ENCODE assay signal across 18 cellular contexts in genomic region chr4:85534120-85534519, GRCh38. TPM values are rescaled to one million over a fixed set of nuclear protein-coding genes. Genes with fewer than 3 reads are reported as not detected.
A peak's percentile ranks its signal among the peaks of the same experiment; 100 is the strongest.
DNase-seq lines count a peak whose midpoint lies in the region; ATAC-seq, FAIRE-seq and TF ChIP-seq lines count a peak whose summit lies in the region.
"Had no signal": no experiment of that assay in that cellular context is flagged by ENCODE, and none has a peak within 500 bp of the region (broad histone marks: within the 10 kb centered on the region; RNA-seq: fewer than 3 reads in every experiment).

No MANE protein-coding gene starts in this region.

- no peak overlapping the region for H3K4me3 ChIP-seq in K562
- H3K4me3 ChIP-seq: GM12878, HAP-1 had no signal

- H3K27me3 ChIP-seq in H9 (ENCODE audit: insufficient read depth, low read length): no peaks in the 10 kb centered on the region
- H3K27me3 ChIP-seq in K562 (ENCODE audit: control insufficient read depth in 2 of 2, insufficient read depth in 2 of 2, low read length in 2 of 2): no peaks in the 10 kb centered on the region

- H3K9ac ChIP-seq in H9 (ENCODE audit: extremely low read depth, insufficient read length, low read length) (no peak overlapping the region), K562 (ENCODE audit: insufficient read depth in 1 of 2, low read depth in 2 of 2, low read length in 2 of 2) (no peak overlapping the region)

- H3K9me3 Mint-ChIP-seq in H9 (no peaks in the 10 kb centered on the region), nephron progenitor cell (no peaks in the 10 kb centered on the region), mesothelial cell of epicardium (no peaks in the 10 kb centered on the region)
- H3K9me3 Mint-ChIP-seq: HFFc6 had no signal

- no peaks in the 10 kb centered on the region for H3K36me3 Mint-ChIP-seq in H9 (ENCODE audit: insufficient read depth in 1 of 3, low read depth in 3 of 3)
- no peaks in the 10 kb centered on the region for H3K36me3 Mint-ChIP-seq in nephron progenitor cell (ENCODE audit: low read depth)
- H3K36me3 Mint-ChIP-seq in mesothelial cell of epicardium: no peaks in the 10 kb centered on the region
- H3K36me3 Mint-ChIP-seq: CD4-positive, alpha-beta memory T cell had no signal

- H3K4me1 ChIP-seq in H9 (ENCODE audit: insufficient read depth, low read length): no peaks in the 10 kb centered on the region
- no peaks in the 10 kb centered on the region for H3K4me1 ChIP-seq in K562 (replicated peaks in 1 of 2; ENCODE audit: control insufficient read depth in 2 of 2, insufficient read depth in 2 of 2, low read length in 2 of 2)
- H3K4me1 ChIP-seq: HAP-1 had no signal

- no peak overlapping the region for H4K8ac ChIP-seq in H9 (replicated peaks; ENCODE audit: insufficient read length, low read depth, low read length)

- intact Hi-C loops in K562 (cut with micrococcal nuclease): no loop called here

- TF ChIP-seq RAD21 in K562 (CRISPR knock-in tag; conservative IDR thresholded peaks at IDR 0.05 in 1 of 2, IDR thresholded peaks at IDR 0.05 in 1 of 2): no peak

- in situ Hi-C loops in K562 (cut with MboI): no loop called here
- in situ Hi-C loops in GM13976 (cut with MboI; ENCODE audit: low sequenced_read_pairs, unreplicated experiment): no loop called here

- H3K4me1 Mint-ChIP-seq in H9 (no peaks in the 10 kb centered on the region), nephron progenitor cell (no peaks in the 10 kb centered on the region), mesothelial cell of epicardium (no peaks in the 10 kb centered on the region)
- H3K4me1 Mint-ChIP-seq: CD4-positive, alpha-beta memory T cell had no signal

- no peaks in the 10 kb centered on the region for H3K27me3 Mint-ChIP-seq in H9 (ENCODE audit: low read depth)
- H3K27me3 Mint-ChIP-seq in nephron progenitor cell (ENCODE audit: low read depth, poor library complexity): no peaks in the 10 kb centered on the region
- H3K27me3 Mint-ChIP-seq in mesothelial cell of epicardium (ENCODE audit: low read depth): no peaks in the 10 kb centered on the region
- H3K27me3 Mint-ChIP-seq: CD4-positive, alpha-beta memory T cell had no signal

- H3K18ac ChIP-seq in H9 (ENCODE audit: insufficient read length, low read depth, low read length): no peak overlapping the region

- no peak for TF ChIP-seq EP300 in K562 (IDR thresholded peaks at IDR 0.05; ENCODE audit: low read length)

- no peaks in the 10 kb centered on the region for H3K79me1 ChIP-seq in H9 (ENCODE audit: insufficient read depth, low read depth, low read length, poor library complexity, severe bottlenecking)

- no peak for TF ChIP-seq CTCF in H9 (conservative IDR thresholded peaks at IDR 0.05)
- no peak for TF ChIP-seq CTCF in K562 (IDR thresholded peaks at IDR 0.05 in 2 of 3, conservative IDR thresholded peaks at IDR 0.05 in 1 of 3; ENCODE audit: insufficient read depth in 2 of 3, low read depth in 1 of 3, low read length in 3 of 3)
- no peak for TF ChIP-seq CTCF in nephron progenitor cell (IDR thresholded peaks at IDR 0.05)
- TF ChIP-seq CTCF in mesothelial cell of epicardium (IDR thresholded peaks at IDR 0.05; ENCODE audit: unreplicated experiment): no peak
- no peak for TF ChIP-seq CTCF in GM13976 (IDR thresholded peaks at IDR 0.05; ENCODE audit: borderline replicate concordance, control extremely low read depth, extremely low read depth, insufficient read depth, missing control alignments)

- WGBS in H9 (ENCODE audit: extremely low coverage, insufficient read length, low lambda C conversion rate): no CpG with 5 or more reads among the region's 3 CpGs
- 50% methylated on average over 3 of the region's 3 CpGs for WGBS in K562 (ENCODE audit: insufficient coverage, low coverage, missing lambda C conversion rate)

- POLR2A ChIA-PET in K562 (lab: Yijun Ruan, JAX): no interaction called here

- BruUV-seq in K562 (replicated peaks; lab: Mats Ljungman, UMichigan): no TSS peak

- H3K9me3 ChIP-seq in H9 (ENCODE audit: control insufficient read depth, low read depth, low read length): no peaks in the 10 kb centered on the region
- H3K9me3 ChIP-seq in K562 (replicated peaks; ENCODE audit: control insufficient read depth, insufficient read depth, low read depth, low read length): no peaks in the 10 kb centered on the region
- H3K9me3 ChIP-seq: HAP-1 had no signal

- no peaks in the 10 kb centered on the region for H3K9me1 ChIP-seq in K562 (ENCODE audit: control insufficient read depth, insufficient read depth, low read length)

- H3K4me2 ChIP-seq in H9 (ENCODE audit: insufficient read depth, insufficient read length, low read length) (no peak overlapping the region), K562 (ENCODE audit: insufficient read depth, low read length) (no peak overlapping the region)

- TF ChIP-seq POLR2A in K562 (conservative IDR thresholded peaks at IDR 0.05): no peak

- H2BK20ac ChIP-seq in H9 (ENCODE audit: low read depth, low read length, poor library complexity, severe bottlenecking): no peak overlapping the region

- no peak overlapping the region for H3K27ac ChIP-seq in H9 (ENCODE audit: insufficient read length, low read depth, low read length)
- no peak overlapping the region for H3K27ac ChIP-seq in K562 (ENCODE audit: extremely low read depth, low read depth, low read length)

- H3K27ac Mint-ChIP-seq in H9 (no peak overlapping the region), nephron progenitor cell (peak overlapping the region; percentile 5), mesothelial cell of epicardium (no peak overlapping the region)
- H3K27ac Mint-ChIP-seq: CD4-positive, alpha-beta memory T cell; HFFc6 had no signal

- H2BK15ac ChIP-seq in H9 (ENCODE audit: low read depth, low read length): no peak overlapping the region

- H2AK5ac ChIP-seq in H9 (ENCODE audit: insufficient read length, low read length): no peak overlapping the region

- no peak overlapping the region for H3K14ac ChIP-seq in H9 (ENCODE audit: insufficient read depth, low read length)

- H3K79me2 ChIP-seq in H9 (ENCODE audit: insufficient read depth, low read length) (no peaks in the 10 kb centered on the region), K562 (ENCODE audit: control insufficient read depth, insufficient read depth, low read length) (no peaks in the 10 kb centered on the region)

- no peak overlapping the region for H2BK5ac ChIP-seq in H9 (ENCODE audit: insufficient read length, low read length)

- no peak overlapping the region for H3T11ph ChIP-seq in H9 (ENCODE audit: low read length)

- H3K4me3 Mint-ChIP-seq in H9 (no peak overlapping the region), nephron progenitor cell (no peak overlapping the region), mesothelial cell of epicardium (no peak overlapping the region)
- H3K4me3 Mint-ChIP-seq: CD4-positive, alpha-beta memory T cell; HFFc6 had no signal

- no peaks in the 10 kb centered on the region for H3K36me3 ChIP-seq in K562 (ENCODE audit: control insufficient read depth, insufficient read depth, low read length)
- H3K36me3 ChIP-seq: HAP-1 had no signal

- H2BK120ac ChIP-seq in H9 (ENCODE audit: low read depth, low read length, poor library complexity, severe bottlenecking): no peak overlapping the region

- no peak overlapping the region for H2BK12ac ChIP-seq in H9 (ENCODE audit: insufficient read length, low read depth, low read length)

- H4K20me1 ChIP-seq in H9 (ENCODE audit: control insufficient read depth, insufficient read depth, insufficient read length) (no peaks in the 10 kb centered on the region), K562 (replicated peaks; ENCODE audit: control insufficient read depth, insufficient read depth, low read length) (no peaks in the 10 kb centered on the region)

- H4K91ac ChIP-seq in H9 (ENCODE audit: insufficient read length, low read depth, low read length): no peak overlapping the region

- H3K56ac ChIP-seq in H9 (ENCODE audit: insufficient read length, low read depth, low read length): no peak overlapping the region

- no peak overlapping the region for H3K23ac ChIP-seq in H9 (ENCODE audit: insufficient read length, low read depth, low read length)

- H4K5ac ChIP-seq in H9 (ENCODE audit: insufficient read length, low read depth, low read length): no peak overlapping the region

- FAIRE-seq in K562 (lab: Jason Lieb, UNC): no peak
- FAIRE-seq: GM12878, GM18507 had no signal

- CTCF ChIA-PET in K562 (lab: Yijun Ruan, JAX; ENCODE audit: low intra/inter-chr PET ratio): no interaction called here

- DNase-seq in H9: no peak
- DNase-seq in K562 (ENCODE audit: extremely low read depth in 1 of 4, low spot score in 3 of 4): no peak
- DNase-seq in nephron progenitor cell: no peak
- no peak for DNase-seq in mesothelial cell of epicardium (ENCODE audit: low spot score in 2 of 2, unreplicated experiment in 2 of 2)
- DNase-seq in DMS79 treated with DMSO at 0.1 percent for 48 hours (lab: John Stamatoyannopoulos, UW): no peak
- DNase-seq in GM13976 (ENCODE audit: low spot score): no peak
- no peak for DNase-seq in RPMI8226
- DNase-seq: C1 segment of cervical spinal cord; Calu3; CD4-positive, alpha-beta memory T cell; COR-L47; DMS53; EL; GDM1; HFFc6 had no signal

- H3K4ac ChIP-seq in H9 (ENCODE audit: low read depth, low read length): no peak overlapping the region

- no peak for ATAC-seq in K562
- ATAC-seq: GM12878 had no signal

- H2AFZ ChIP-seq in H9 (ENCODE audit: low read length): peak overlapping the region; percentile 65
- 0 out of 2 replicates have a peak overlapping the region, but pooled peaks have one; percentile 15 for H2AFZ ChIP-seq in K562 (ENCODE audit: low read depth, low read length)

- H3K23me2 ChIP-seq in H9 (ENCODE audit: insufficient read length, low read depth, low read length, poor library complexity, severe bottlenecking): no peaks in the 10 kb centered on the region

RNA-seq across cellular contexts. Expression of gene ARHGAP24, which starts 59.2 kb away (rescaled TPM):
- total RNA-seq in H9 (2021) (0.13 and 0.37 TPM in 2 replicates), K562 (2014; rRNA removed) (12.0 and 12.9 TPM in 2 replicates), K562 (2014; rRNA removed; fragmentation: Illumina TruSeq; extraction: Trizol) (15.2 and 16.9 TPM in 2 replicates), K562 (2015; rRNA removed; fragmentation: Illumina TruSeq; extraction: Trizol) (20.8 and 22.6 TPM in 2 replicates), K562 (2021) (10.8 and 12.6 TPM in 2 replicates), mesothelial cell of epicardium (15.0 to 16.7 TPM (median 15.2 TPM) in 3 replicates)
- 14.9 and 62.8 TPM in 2 replicates for total RNA-seq in K562 (2011; cell fraction: chromatin; rRNA removed; ENCODE audit: low replicate concordance)
- total RNA-seq in K562 (2011; cell fraction: nucleolus; rRNA removed): 6.2 and 17.1 TPM in 2 replicates
- total RNA-seq in K562 (2011; cell fraction: nucleoplasm; rRNA removed): 35.0 and 66.4 TPM in 2 replicates
- polyA plus RNA-seq in K562 (2011; rRNA removed) (7.2 and 8.0 TPM in 2 replicates), K562 (2014; fragmentation: Illumina TruSeq; extraction: Trizol) (11.2 and 15.4 TPM in 2 replicates), K562 (2014; fragmentation: Nextera tagmentation; extraction: Ambion mirVana) (10 to 100 TPM in 1 of 2 experiments, 1 to 10 TPM in 1; 8.3 to 19.6 TPM), K562 (2014; rRNA removed) (14.0 and 15.1 TPM in 2 replicates)
- polyA plus RNA-seq in K562 (2011; cell fraction: cytosol; rRNA removed): 4.0 and 5.0 TPM in 2 replicates
- polyA plus RNA-seq in K562 (2011; cell fraction: nucleus; rRNA removed): 4.2 and 5.0 TPM in 2 replicates
- polyA plus RNA-seq in K562 (2012): 10.0 and 12.2 TPM in 2 replicates
- polyA minus RNA-seq in K562 (2011; rRNA and poly(A)+ RNA removed): 24.0 and 25.6 TPM in 2 replicates
- 2.5 and 3.0 TPM in 2 replicates for polyA minus RNA-seq in K562 (2011; cell fraction: cytosol; rRNA and poly(A)+ RNA removed)
- 15.9 and 26.0 TPM in 2 replicates for polyA minus RNA-seq in K562 (2011; cell fraction: nucleus; rRNA and poly(A)+ RNA removed)
- total RNA-seq: CD4-positive, alpha-beta memory T cell had no signal
